In the genomic region with DNA sequence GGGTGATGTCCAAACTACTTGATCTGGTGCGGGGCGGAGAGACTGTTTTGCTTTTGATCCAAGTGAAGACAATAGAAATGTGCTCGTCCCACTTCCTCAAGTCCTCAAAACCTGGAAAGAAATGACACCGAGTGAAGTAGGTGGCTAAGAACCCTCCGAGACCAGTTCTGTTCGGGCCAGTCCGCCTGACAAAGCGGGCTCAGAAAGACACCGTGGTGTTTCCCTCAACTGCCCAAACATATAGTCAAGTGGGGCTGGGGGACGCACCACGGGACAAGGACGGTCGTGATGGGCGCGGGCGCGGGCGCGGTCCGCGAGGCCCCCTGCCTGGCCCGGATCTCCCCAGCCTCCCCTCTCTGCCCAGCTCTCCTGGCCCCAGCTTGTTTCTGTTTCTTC, we compare ENCODE assay signal across 8 cellular contexts.
DNase-seq lines count a peak whose midpoint lies in the region; ATAC-seq, FAIRE-seq and TF ChIP-seq lines count a peak whose summit lies in the region.

No MANE protein-coding gene starts in this region.

- H3K9ac ChIP-seq in rectal smooth muscle tissue (ENCODE audit: low read length) = no peak overlapping the region

- peak overlapping the region; percentile 95 for H3K27ac ChIP-seq in rectal smooth muscle tissue (ENCODE audit: low read depth, low read length)

- DNase-seq in Ammon's horn (ENCODE audit: low spot score) (peak; percentile 15), GM20000 (ENCODE audit: low spot score) (peak; percentile 16), fibroblast of the conjunctiva (ENCODE audit: low read depth) (peak; percentile 34), NCI-H1092 treated with DMSO at 0.1 percent for 48 hours (lab: John Stamatoyannopoulos, UW) (no peak), GM19239 (ENCODE audit: insufficient read length, low spot score) (no peak)
- peak; percentile 32 for DNase-seq in activated CD8-positive, alpha-beta memory T cell treated with anti-CD3 and anti-CD28 coated beads, Interleukin-2, amount 50 U/mL, for 4 hours

- H3K4me3 ChIP-seq in rectal smooth muscle tissue (ENCODE audit: low read length) = peak overlapping the region; percentile 78

- FAIRE-seq in GM19239 (lab: Jason Lieb, UNC) = no peak

- H3K36me3 ChIP-seq in rectal smooth muscle tissue (ENCODE audit: control insufficient read depth, insufficient read depth, low read length) = no peaks in the 10 kb centered on the region

- no peak for TF ChIP-seq CTCF in GM20000 (IDR thresholded peaks at IDR 0.05; ENCODE audit: extremely low read depth, missing control alignments)

- H3K4me1 ChIP-seq in rectal smooth muscle tissue (ENCODE audit: control insufficient read depth, insufficient read depth, low read length) = peaks cover 6% of the 10 kb centered on the region

- no peaks in the 10 kb centered on the region for H3K27me3 ChIP-seq in rectal smooth muscle tissue (ENCODE audit: control insufficient read depth, insufficient read depth, low read length)

- no peak for ATAC-seq in HG02588 (IDR thresholded peaks at IDR 0.05; ENCODE audit: unreplicated experiment)

Comparison
In these comparisons a context has a peak if more than half of its experiments do, and no peak if none do; other contexts are left out.
1. DNase-seq: peak in Ammon's horn (single experiment), GM20000 (single experiment), activated CD8-positive, alpha-beta memory T cell treated with anti-CD3 and anti-CD28 coated beads, Interleukin-2, amount 50 U/mL, for 4 hours (single experiment) and fibroblast of the conjunctiva (single experiment); none in NCI-H1092 treated with DMSO at 0.1 percent for 48 hours (single experiment) and GM19239 (single experiment).